ENCODE assay signal across 15 cellular contexts in the genomic region with DNA sequence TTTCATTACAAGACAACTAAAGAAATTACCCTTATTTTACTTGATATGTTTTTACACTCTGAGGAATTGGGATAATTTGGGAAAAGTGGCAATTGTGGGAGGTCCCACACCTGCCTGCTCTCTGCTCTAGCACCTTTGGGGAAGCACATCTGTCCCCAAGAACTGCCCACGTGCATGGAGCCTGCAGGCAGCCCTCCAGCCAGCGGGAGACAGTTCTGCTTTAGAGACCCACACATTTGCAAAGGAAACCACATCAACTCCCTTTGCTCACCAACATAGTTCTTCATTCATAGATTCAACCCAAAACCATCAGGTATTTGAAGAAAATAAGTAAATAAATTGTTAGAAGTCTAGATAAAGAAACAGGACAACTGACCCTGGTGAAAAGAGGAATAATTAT.
DNase-seq lines count a peak whose midpoint lies in the region; ATAC-seq, FAIRE-seq and TF ChIP-seq lines count a peak whose summit lies in the region.
"Had no signal": no experiment of that assay in that cellular context is flagged by ENCODE, and none has a peak within 500 bp of the region (broad histone marks: within the 10 kb centered on the region; RNA-seq: fewer than 3 reads in every experiment).

No MANE protein-coding gene starts in this region.

- CTCF ChIA-PET in GM12878 (lab: Yijun Ruan, JAX), result interaction anchor here (1.1 to 4.4 kb wide), 4 partner anchors 8 to 32 kb away, joined by 3 to 22 read pairs (median 3); no protein-coding TSS in a partner anchor

- peak; percentile 65 for ATAC-seq in GM21367 (IDR thresholded peaks at IDR 0.05; ENCODE audit: unreplicated experiment)
- peak; percentile 68 for ATAC-seq in HG03175 (IDR thresholded peaks at IDR 0.05; ENCODE audit: unreplicated experiment)
- peak; percentile 89 for ATAC-seq in GM12878
- ATAC-seq in activated naive CD8-positive, alpha-beta T cell treated with anti-CD3 and anti-CD28 coated beads, Interleukin-2, amount 50 U/mL, for 24 hours, result no peak
- ATAC-seq: HepG2; left cardiac atrium; stimulated activated naive CD8-positive, alpha-beta T cell treated with anti-CD3 and anti-CD28 coated beads, Interleukin-15, amount 100 ng/mL, for 72 hours had no signal

- H3K9me3 Mint-ChIP-seq in activated naive CD8-positive, alpha-beta T cell treated with anti-CD3 and anti-CD28 coated beads, Interleukin-2, amount 50 U/mL, for 24 hours, result no peaks in the 10 kb centered on the region
- H3K9me3 Mint-ChIP-seq: stimulated activated naive CD8-positive, alpha-beta T cell treated with anti-CD3 and anti-CD28 coated beads, Interleukin-15, amount 100 ng/mL, for 72 hours had no signal

- H3K9ac ChIP-seq in GM12878 (ENCODE audit: control insufficient read depth, insufficient read depth, low read length), result no peak overlapping the region

- intact Hi-C loops in GM12878 (cut with micrococcal nuclease; ENCODE audit: unreplicated experiment), result no loop called here

- peaks cover 0 to 9% of the 10 kb centered on the region in 2 experiments; a peak in 2 of 4 replicates for H3K36me3 ChIP-seq in GM12878 (ENCODE audit: control insufficient read depth in 2 of 2, insufficient read depth in 2 of 2, low read length in 1 of 2)
- H3K36me3 ChIP-seq: BE2C had no signal

- H3K36me3 Mint-ChIP-seq in activated naive CD8-positive, alpha-beta T cell treated with anti-CD3 and anti-CD28 coated beads, Interleukin-2, amount 50 U/mL, for 24 hours (ENCODE audit: low read depth), result no peaks in the 10 kb centered on the region

- H3K27me3 ChIP-seq in GM12878 (replicated peaks in 1 of 2; ENCODE audit: control insufficient read depth in 2 of 2, insufficient read depth in 2 of 2, low read length in 1 of 2), result no peaks in the 10 kb centered on the region
- H3K27me3 ChIP-seq: BE2C had no signal

- peaks cover 28% of the 10 kb centered on the region for H3K4me1 Mint-ChIP-seq in activated naive CD8-positive, alpha-beta T cell treated with anti-CD3 and anti-CD28 coated beads, Interleukin-2, amount 50 U/mL, for 24 hours

- H4K20me1 ChIP-seq in GM12878 (ENCODE audit: control insufficient read depth, insufficient read depth), result no peaks in the 10 kb centered on the region

- no peak overlapping the region for H3K4me3 ChIP-seq in GM12878

- H3K27ac ChIP-seq in GM12878 (ENCODE audit: control insufficient read depth, insufficient read depth), result no peak overlapping the region

- no peak overlapping the region for H3K27ac Mint-ChIP-seq in activated naive CD8-positive, alpha-beta T cell treated with anti-CD3 and anti-CD28 coated beads, Interleukin-2, amount 50 U/mL, for 24 hours
- H3K27ac Mint-ChIP-seq: stimulated activated naive CD8-positive, alpha-beta T cell treated with anti-CD3 and anti-CD28 coated beads, Interleukin-15, amount 100 ng/mL, for 72 hours had no signal

- no peak overlapping the region for H3K4me3 Mint-ChIP-seq in activated naive CD8-positive, alpha-beta T cell treated with anti-CD3 and anti-CD28 coated beads, Interleukin-2, amount 50 U/mL, for 24 hours
- H3K4me3 Mint-ChIP-seq: stimulated activated naive CD8-positive, alpha-beta T cell treated with anti-CD3 and anti-CD28 coated beads, Interleukin-15, amount 100 ng/mL, for 72 hours had no signal

- H3K4me1 ChIP-seq in GM12878 (ENCODE audit: control insufficient read depth, insufficient read depth, low read length), result peaks cover 14% of the 10 kb centered on the region
- H3K4me1 ChIP-seq: BE2C had no signal

- H3K9me3 ChIP-seq in GM12878 (replicated peaks; ENCODE audit: control insufficient read depth, insufficient read depth, low read length), result no peaks in the 10 kb centered on the region; the same call in 2 of the 3 replicates
- H3K9me3 ChIP-seq: BE2C had no signal

- 0% methylated on average over 1 of the region's 2 CpGs for WGBS in GM12878 (ENCODE audit: insufficient coverage, insufficient replicate concordance, low lambda C conversion rate, missing lambda C conversion rate)

- POLR2A ChIA-PET in GM12878 (lab: Charles Lee), result interaction anchor here (1.0 kb wide), 1 partner anchor 129 kb away, joined by 3 read pairs; no protein-coding TSS in a partner anchor

- no TSS peak for BruUV-seq in GM12878 (replicated peaks; lab: Mats Ljungman, UMichigan)

- H2AFZ ChIP-seq in GM12878 (ENCODE audit: control insufficient read depth, low read depth, low read length), result no peak overlapping the region

- TF ChIP-seq POLR2A in GM12891 (IDR thresholded peaks at IDR 0.05; ENCODE audit: low read depth, low read length) (no peak), GM12878 (IDR thresholded peaks at IDR 0.05; ENCODE audit: low read depth, low read length) (no peak)

- no peak for TF ChIP-seq RAD21 in GM12878 (IDR thresholded peaks at IDR 0.05; ENCODE audit: insufficient read depth, low read depth, low read length)

- in situ Hi-C loops in GM12878 (cut with MboI), result no loop called here

- TF ChIP-seq EP300 in GM12878 (IDR thresholded peaks at IDR 0.05; ENCODE audit: borderline replicate concordance in 1 of 2, control insufficient read depth in 1 of 2, low read depth in 2 of 2, low read length in 2 of 2), result peak; percentile 15 to 45; a peak in 2 of 4 replicates

- no peaks in the 10 kb centered on the region for H3K79me2 ChIP-seq in GM12878 (ENCODE audit: control insufficient read depth, insufficient read depth, low read length)

- TF ChIP-seq CTCF in GM12878 (IDR thresholded peaks at IDR 0.05 in 2 of 3, conservative IDR thresholded peaks at IDR 0.05 in 1 of 3; ENCODE audit: control insufficient read depth in 2 of 3, extremely low read depth in 1 of 3, insufficient read depth in 1 of 3, low read depth in 3 of 3, low read length in 3 of 3), result no peak

- FAIRE-seq in GM12891 (lab: Jason Lieb, UNC) (peak; percentile 66), GM12878 (lab: Jason Lieb, UNC) (peak; percentile 68)
- FAIRE-seq: HepG2 had no signal

- DNase-seq in GM12891 (ENCODE audit: insufficient read length, low spot score) (no peak), GM12878 (ENCODE audit: low read depth, low spot score) (no peak), putamen (ENCODE audit: low spot score) (no peak), LoVo (ENCODE audit: low spot score) (no peak), cerebellar cortex (ENCODE audit: low spot score) (no peak)
- DNase-seq in activated naive CD8-positive, alpha-beta T cell treated with anti-CD3 and anti-CD28 coated beads, Interleukin-2, amount 50 U/mL, for 24 hours, result no peak
- DNase-seq: activated naive CD4-positive, alpha-beta T cell treated with Interleukin-2 at 50 U/mL for 16 hours; BE2C; GOT3; left cardiac atrium; SIG-M5 had no signal

- RAD21 ChIA-PET in GM12878 (lab: Charles Lee; ENCODE audit: unreplicated experiment), result interaction anchor here (0.7 to 2.1 kb wide), 7 partner anchors 8 to 102 kb away, joined by 3 to 7 read pairs (median 4); no protein-coding TSS in a partner anchor

- peak overlapping the region; percentile 62; the same call in 1 of the 2 replicates for H3K4me2 ChIP-seq in GM12878 (ENCODE audit: control insufficient read depth, insufficient read depth)

- SMC1A ChIA-PET in GM12878 (lab: Charles Lee; ENCODE audit: uncharacterized antibody, unreplicated experiment), result interaction anchor here (0.6 to 2.7 kb wide), 11 partner anchors 8 to 1018 kb away, joined by 3 to 20 read pairs (median 4); no protein-coding TSS in a partner anchor

- peaks cover 7% of the 10 kb centered on the region for H3K27me3 Mint-ChIP-seq in activated naive CD8-positive, alpha-beta T cell treated with anti-CD3 and anti-CD28 coated beads, Interleukin-2, amount 50 U/mL, for 24 hours

TF ChIP-seq in GM12891, 5 proteins besides CTCF, POLR2A, EP300 and RAD21:
- TF ChIP-seq POU2F2 (IDR thresholded peaks at IDR 0.05; ENCODE audit: low read depth, low read length) (no peak), PAX5 (IDR thresholded peaks at IDR 0.05; ENCODE audit: insufficient read depth, low read length, severe bottlenecking) (no peak), POLR2AphosphoS5 (IDR thresholded peaks at IDR 0.05; ENCODE audit: low read depth, low read length) (no peak), TAF1 (IDR thresholded peaks at IDR 0.05; ENCODE audit: low read depth, low read length) (no peak), SPI1 (IDR thresholded peaks at IDR 0.05; ENCODE audit: low read depth, low read length) (peak; percentile 67)
TF ChIP-seq in GM12891: peak in this region for 1.

TF ChIP-seq in GM12878, 131 proteins besides CTCF, POLR2A, EP300 and RAD21 (continues in another document):
- TF ChIP-seq HSF1 (IDR thresholded peaks at IDR 0.05; ENCODE audit: low read depth, low read length), result no peak
- no peak for TF ChIP-seq GATAD2B (conservative IDR thresholded peaks at IDR 0.05; ENCODE audit: low read depth)
- peak; percentile 61; the same call in 1 of the 2 replicates for TF ChIP-seq EED (IDR thresholded peaks at IDR 0.05; ENCODE audit: low read depth)
